1 cellular context compared by ENCODE assay signal in genomic region chr16:57107324-57107922, GRCh38.
TF ChIP-seq lines count a peak whose summit lies in the region.

No MANE protein-coding gene starts in this region.

TF ChIP-seq in GM12878, 131 proteins besides CTCF, POLR2A, EP300 and RAD21 (continued from another document):
- TF ChIP-seq ZBTB4 (CRISPR knock-in tag; IDR thresholded peaks at IDR 0.05) (no peak), POU2F2 (IDR thresholded peaks at IDR 0.05; ENCODE audit: borderline replicate concordance, low read depth, low read length) (no peak), BHLHE40 (IDR thresholded peaks at IDR 0.05; ENCODE audit: borderline replicate concordance in 1 of 2, low read depth in 2 of 2, low read length in 1 of 2) (no peak), ZBTB33 (IDR thresholded peaks at IDR 0.05) (no peak), SIN3A (IDR thresholded peaks at IDR 0.05; ENCODE audit: low read depth, low read length) (no peak), PAX8 (IDR thresholded peaks at IDR 0.05) (no peak), WRNIP1 (IDR thresholded peaks at IDR 0.05; ENCODE audit: borderline replicate concordance, low read depth, low read length) (no peak)
